Comparison of ENCODE assay signal across 22 cellular contexts in genomic region chr20:38363004-38363747, GRCh38. TPM values are rescaled to one million over a fixed set of nuclear protein-coding genes. Genes with fewer than 3 reads are reported as not detected.
DNase-seq lines count a peak whose midpoint lies in the region; ATAC-seq, FAIRE-seq and TF ChIP-seq lines count a peak whose summit lies in the region.
"Had no signal": no experiment of that assay in that cellular context is flagged by ENCODE, and none has a peak within 500 bp of the region (broad histone marks: within the 10 kb centered on the region; RNA-seq: fewer than 3 reads in every experiment).

No MANE protein-coding gene starts in this region.

- H3K4me3 ChIP-seq in A549 (no peak overlapping the region), IMR-90 (ENCODE audit: insufficient read depth, low read depth, low read length) (no peak overlapping the region), HepG2 (replicated peaks in 1 of 3; ENCODE audit: insufficient read depth in 1 of 3, low read depth in 2 of 3, low read length in 3 of 3) (no peak overlapping the region), mesendoderm (ENCODE audit: low read length) (no peak overlapping the region), GM23338 (no peak overlapping the region)

- H3K23ac ChIP-seq in IMR-90 (ENCODE audit: low read depth, low read length) (no peak overlapping the region), mesendoderm (ENCODE audit: low read length) (no peak overlapping the region)

- H2AFZ ChIP-seq in IMR-90 (replicated peaks; ENCODE audit: low read length, poor library complexity): no peak overlapping the region
- no peak overlapping the region for H2AFZ ChIP-seq in HepG2 (ENCODE audit: low read length)
- no peak overlapping the region for H2AFZ ChIP-seq in GM23338

- DNase-seq in A549 (ENCODE audit: low read depth in 1 of 2, low spot score in 1 of 2) (no peak), IMR-90 (no peak), HepG2 (ENCODE audit: low spot score) (no peak), mesendoderm (no peak), mesenteric fat pad (ENCODE audit: low spot score) (no peak), GM23338 (ENCODE audit: low spot score) (no peak)
- DNase-seq: 8988T; C1 segment of cervical spinal cord; Calu3; CD4-positive, alpha-beta memory T cell; COR-L47; DMS53; DMS79 treated with DMSO at 0.1 percent for 48 hours; GF-D8; GOT3; H7; HCEC 1CT had no signal

- H3K4ac ChIP-seq in IMR-90 (ENCODE audit: low read depth, low read length) (no peak overlapping the region), mesendoderm (ENCODE audit: low read depth, low read length) (no peak overlapping the region)

- H4K8ac ChIP-seq in IMR-90 (ENCODE audit: low read depth in 2 of 2, low read length in 2 of 2) (no peak overlapping the region), mesendoderm (ENCODE audit: low read depth, low read length) (no peak overlapping the region)

- H3K79me1 ChIP-seq in IMR-90 (ENCODE audit: low read depth in 1 of 2, low read length in 2 of 2) (no peaks in the 10 kb centered on the region), mesendoderm (ENCODE audit: low read length) (no peaks in the 10 kb centered on the region)

- peaks cover 17% of the 10 kb centered on the region for H3K27me3 ChIP-seq in IMR-90 (ENCODE audit: control insufficient read depth, insufficient read depth, low read length)
- no peaks in the 10 kb centered on the region; a peak in 1 of 5 replicates for H3K27me3 ChIP-seq in HepG2 (ENCODE audit: control insufficient read depth in 1 of 2, insufficient read depth in 2 of 2, low read length in 2 of 2)
- no peaks in the 10 kb centered on the region for H3K27me3 ChIP-seq in mesendoderm (ENCODE audit: insufficient read depth, low read length, poor library complexity)
- no peaks in the 10 kb centered on the region for H3K27me3 ChIP-seq in GM23338 (ENCODE audit: insufficient read depth)

- no peaks in the 10 kb centered on the region for H3K4me1 ChIP-seq in A549
- H3K4me1 ChIP-seq in IMR-90 (ENCODE audit: control insufficient read depth, insufficient read depth, low read length): no peaks in the 10 kb centered on the region
- H3K4me1 ChIP-seq in HepG2 (ENCODE audit: insufficient read depth, low read length): no peaks in the 10 kb centered on the region
- no peaks in the 10 kb centered on the region for H3K4me1 ChIP-seq in mesendoderm (ENCODE audit: control insufficient read depth, low read depth, low read length)
- H3K4me1 ChIP-seq in GM23338 (ENCODE audit: insufficient read depth): no peaks in the 10 kb centered on the region

- no peak overlapping the region for H3K14ac ChIP-seq in IMR-90 (replicated peaks; ENCODE audit: low read depth, low read length)

- H3F3A ChIP-seq in GM23338 (replicated peaks; ENCODE audit: low read depth): no peaks in the 10 kb centered on the region

- H3K79me2 ChIP-seq in HepG2 (ENCODE audit: insufficient read depth, low read length) (no peaks in the 10 kb centered on the region), mesendoderm (ENCODE audit: control insufficient read depth, insufficient read depth, low read length) (no peaks in the 10 kb centered on the region), GM23338 (replicated peaks; ENCODE audit: insufficient read depth) (no peaks in the 10 kb centered on the region)

- no peaks in the 10 kb centered on the region for H4K20me1 ChIP-seq in IMR-90 (ENCODE audit: insufficient read depth, low read length)
- no peaks in the 10 kb centered on the region for H4K20me1 ChIP-seq in HepG2 (ENCODE audit: insufficient read depth, low read length)
- no peaks in the 10 kb centered on the region for H4K20me1 ChIP-seq in GM23338 (replicated peaks; ENCODE audit: insufficient read depth)

- TF ChIP-seq CTCF in A549 (IDR thresholded peaks at IDR 0.05) (no peak), IMR-90 (conservative IDR thresholded peaks at IDR 0.05; ENCODE audit: low read depth, low read length) (no peak), HepG2 (CRISPR knock-in tag; IDR thresholded peaks at IDR 0.05) (no peak), GM23338 (conservative IDR thresholded peaks at IDR 0.05; ENCODE audit: low read depth in 2 of 2) (no peak)

- no peaks in the 10 kb centered on the region for H3K9me2 ChIP-seq in GM23338 (ENCODE audit: insufficient read depth)

- H3K27ac ChIP-seq in A549 (no peak overlapping the region), IMR-90 (ENCODE audit: insufficient read depth, low read length) (no peak overlapping the region), HepG2 (ENCODE audit: extremely low read length, insufficient read depth, low read length) (no peak overlapping the region), mesendoderm (ENCODE audit: low read depth, low read length) (no peak overlapping the region), GM23338 (ENCODE audit: low read depth) (no peak overlapping the region)

- no peaks in the 10 kb centered on the region for H3K9me3 ChIP-seq in A549
- no peaks in the 10 kb centered on the region for H3K9me3 ChIP-seq in IMR-90 (ENCODE audit: control insufficient read depth, insufficient read depth, low read length)
- no peaks in the 10 kb centered on the region for H3K9me3 ChIP-seq in HepG2 (ENCODE audit: low read length)

- 72% methylated on average over 8 of the region's 8 CpGs for WGBS in A549 (ENCODE audit: missing lambda C conversion rate)
- WGBS in IMR-90 (ENCODE audit: extremely low coverage in 2 of 2, insufficient read length in 1 of 2), 2 experiments: 93% methylated on average over 3 of the region's 8 CpGs; no CpG with 5 or more reads in 1 of the 2 experiments
- 51% methylated on average over 8 of the region's 8 CpGs for WGBS in HepG2 (ENCODE audit: low lambda C conversion rate)
- WGBS in mesendoderm (ENCODE audit: extremely low coverage, insufficient coverage, low lambda C conversion rate): no CpG with 5 or more reads among the region's 8 CpGs

- no peak overlapping the region for H3K18ac ChIP-seq in IMR-90 (ENCODE audit: low read depth, low read length)
- H3K18ac ChIP-seq in mesendoderm (ENCODE audit: low read length): no peak overlapping the region

- H4K5ac ChIP-seq in IMR-90 (ENCODE audit: low read depth, low read length) (no peak overlapping the region), mesendoderm (ENCODE audit: low read length) (no peak overlapping the region)

- intact Hi-C loops in IMR-90 (cut with micrococcal nuclease) (no loop called here), HepG2 (cut with micrococcal nuclease; ENCODE audit: unreplicated experiment) (no loop called here)

- H3K9me3 Mint-ChIP-seq in GM23338: no peaks in the 10 kb centered on the region
- H3K9me3 Mint-ChIP-seq: CD4-positive, alpha-beta memory T cell had no signal

- no peak overlapping the region for H4K91ac ChIP-seq in IMR-90 (ENCODE audit: insufficient read depth, low read depth, low read length)

- no peak overlapping the region for H3K56ac ChIP-seq in IMR-90 (ENCODE audit: extremely low read depth, insufficient read depth, low read length)
- no peak overlapping the region for H3K56ac ChIP-seq in mesendoderm (ENCODE audit: low read length)

- TF ChIP-seq RAD21 in A549 (conservative IDR thresholded peaks at IDR 0.05 in 1 of 2, IDR thresholded peaks at IDR 0.05 in 1 of 2) (no peak), IMR-90 (IDR thresholded peaks at IDR 0.05; ENCODE audit: low read length) (no peak), HepG2 (CRISPR knock-in tag; IDR thresholded peaks at IDR 0.05) (no peak)

- no TSS peak for BruUV-seq in IMR-90 (replicated peaks; lab: Mats Ljungman, UMichigan)
- no TSS peak for BruUV-seq in HepG2 (replicated peaks; lab: Mats Ljungman, UMichigan)

- H3K4me1 Mint-ChIP-seq in GM23338: no peaks in the 10 kb centered on the region
- H3K4me1 Mint-ChIP-seq: CD4-positive, alpha-beta memory T cell had no signal

- no peak overlapping the region for H2BK20ac ChIP-seq in IMR-90 (ENCODE audit: low read depth, low read length)

- H2BK15ac ChIP-seq in IMR-90 (ENCODE audit: low read depth, low read length): no peak overlapping the region
- H2BK15ac ChIP-seq in mesendoderm (replicated peaks; ENCODE audit: low read depth): no peak overlapping the region

- in situ Hi-C loops in IMR-90 (cut with MboI; ENCODE audit: low sequenced_read_pairs): no loop called here
- in situ Hi-C loops in HepG2 (cut with HindIII; ENCODE audit: extremely low pct_ligation_motif_present, low pct_unique_long_range_greater_than_20kb): no loop called here

- H2BK5ac ChIP-seq in IMR-90 (ENCODE audit: low read depth, low read length, poor library complexity, severe bottlenecking): no peak overlapping the region
- H2BK5ac ChIP-seq in mesendoderm (ENCODE audit: low read length): no peak overlapping the region

- dilution Hi-C loops in IMR-90 (cut with HindIII; ENCODE audit: low sequenced_read_pairs, unreplicated experiment): no loop called here

- CTCF ChIA-PET in A549 (lab: Yijun Ruan, JAX) (interaction anchor here (0.6 kb wide), 2 partner anchors 380 to 685 kb away, joined by 3 read pairs; no protein-coding TSS in a partner anchor), IMR-90 (lab: Yijun Ruan, JAX) (interaction anchor here (0.6 to 1.1 kb wide), 2 partner anchors 10 to 1171 kb away, joined by 3 read pairs; no protein-coding TSS in a partner anchor), HepG2 (lab: Yijun Ruan, JAX; ENCODE audit: low intra/inter-chr PET ratio, low total read pairs) (no interaction called here)

- FAIRE-seq in A549 (lab: Jason Lieb, UNC) (no peak), HepG2 (lab: Jason Lieb, UNC) (no peak)
- FAIRE-seq: GM12891, GM18507 had no signal

- H3K4me3 Mint-ChIP-seq in GM23338: no peak overlapping the region
- H3K4me3 Mint-ChIP-seq: CD4-positive, alpha-beta memory T cell had no signal

- POLR2A ChIA-PET in A549 (lab: Yijun Ruan, JAX): no interaction called here
- POLR2A ChIA-PET in IMR-90 (lab: Charles Lee; ENCODE audit: unreplicated experiment): no interaction called here
- POLR2A ChIA-PET in HepG2 (lab: Yijun Ruan, JAX): no interaction called here

- H3K27me3 Mint-ChIP-seq in GM23338 (ENCODE audit: insufficient read depth, low read depth, poor library complexity): no peaks in the 10 kb centered on the region

- no peak for TF ChIP-seq POLR2A in A549 (IDR thresholded peaks at IDR 0.05; ENCODE audit: low read length)
- no peak for TF ChIP-seq POLR2A in IMR-90 (IDR thresholded peaks at IDR 0.05; ENCODE audit: low read depth, low read length)
- TF ChIP-seq POLR2A in HepG2 (IDR thresholded peaks at IDR 0.05; ENCODE audit: insufficient read depth in 1 of 2, low read depth in 2 of 2, low read length in 2 of 2): no peak

- no peaks in the 10 kb centered on the region for H3K36me3 Mint-ChIP-seq in GM23338 (ENCODE audit: low read depth)
- H3K36me3 Mint-ChIP-seq: CD4-positive, alpha-beta memory T cell had no signal

- H2BK120ac ChIP-seq in IMR-90 (ENCODE audit: low read depth, low read length): no peak overlapping the region
- H2BK120ac ChIP-seq in mesendoderm (ENCODE audit: low read depth, low read length): no peak overlapping the region

- H2AK5ac ChIP-seq in IMR-90 (ENCODE audit: low read depth, low read length) (no peak overlapping the region), mesendoderm (ENCODE audit: low read length) (no peak overlapping the region)

- H3K9ac ChIP-seq in IMR-90 (ENCODE audit: low read depth, low read length): no peak overlapping the region
- no peak overlapping the region for H3K9ac ChIP-seq in HepG2 (ENCODE audit: insufficient read depth, low read depth, low read length)
- no peak overlapping the region for H3K9ac ChIP-seq in mesendoderm (ENCODE audit: low read length)

- H3K27ac Mint-ChIP-seq in GM23338: no peak overlapping the region
- H3K27ac Mint-ChIP-seq: CD4-positive, alpha-beta memory T cell had no signal

- ATAC-seq in A549 (no peak), IMR-90 (ENCODE audit: low read depth) (no peak), HepG2 (no peak; the same call in 2 of the 3 replicates), GM23338 (no peak)

- H2AK9ac ChIP-seq in IMR-90 (replicated peaks; ENCODE audit: low read depth, low read length, poor library complexity): no peak overlapping the region

- no peaks in the 10 kb centered on the region; the same call in 1 of the 2 replicates for H3K9me1 ChIP-seq in IMR-90 (ENCODE audit: insufficient read depth, low read length)

- TF ChIP-seq EP300 in A549 (IDR thresholded peaks at IDR 0.05) (no peak), HepG2 (IDR thresholded peaks at IDR 0.05; ENCODE audit: low read depth in 2 of 2, low read length in 2 of 2) (no peak), HepG2 (CRISPR knock-in tag; IDR thresholded peaks at IDR 0.05; ENCODE audit: borderline replicate concordance) (no peak)

- no peaks in the 10 kb centered on the region for H3K36me3 ChIP-seq in IMR-90 (ENCODE audit: control insufficient read depth, insufficient read depth, low read length)
- H3K36me3 ChIP-seq in HepG2 (replicated peaks in 1 of 2; ENCODE audit: control insufficient read depth in 1 of 2, insufficient read depth in 2 of 2, low read length in 2 of 2): no peaks in the 10 kb centered on the region
- no peaks in the 10 kb centered on the region for H3K36me3 ChIP-seq in mesendoderm (ENCODE audit: control insufficient read depth, insufficient read depth, low read length)
- H3K36me3 ChIP-seq in GM23338 (ENCODE audit: insufficient read depth): no peaks in the 10 kb centered on the region

- H3K4me2 ChIP-seq in A549 (no peak overlapping the region), IMR-90 (ENCODE audit: low read depth, low read length) (no peak overlapping the region), HepG2 (ENCODE audit: low read depth, low read length) (no peak overlapping the region), mesendoderm (ENCODE audit: low read length) (no peak overlapping the region), GM23338 (no peak overlapping the region)

RNA-seq across cellular contexts. Expression of gene LBP, which starts 16.9 kb away (rescaled TPM):
- 2.2 and 3.5 TPM in 2 replicates for polyA plus RNA-seq in A549 (2011; rRNA removed)
- 0.25 and 0.34 TPM in 2 replicates for polyA plus RNA-seq in A549 (2012; cell fraction: cytosol; rRNA removed)
- 0.13 and 0.34 TPM in 2 replicates for polyA plus RNA-seq in A549 (2012; cell fraction: nucleus; rRNA removed)
- polyA plus RNA-seq in A549 (2017; fragmentation: RNase III; extraction: RNeasy Plus Mini Kit Qiagen cat#74134 plus additional on column Dnase treatment): 0.62 to 1.3 TPM (median 1.0 TPM) in 3 replicates
- polyA minus RNA-seq in A549 (2011; rRNA and poly(A)+ RNA removed): 1.5 and 1.7 TPM in 2 replicates
- total RNA-seq in IMR-90 (2012; rRNA removed): not detected in 2 replicates
- not detected in 2 replicates for polyA plus RNA-seq in IMR-90 (2012; rRNA removed)
- not detected in 2 replicates for polyA plus RNA-seq in IMR-90 (2012; cell fraction: cytosol; rRNA removed)
- polyA plus RNA-seq in IMR-90 (2012; cell fraction: nucleus; rRNA removed; ENCODE audit: low replicate concordance): not detected in 2 replicates
- total RNA-seq in HepG2 (2016; rRNA removed; fragmentation: Illumina TruSeq; extraction: Trizol): 0.20 TPM in 1 of 2 replicates, not detected in the other
- not detected in 2 replicates for total RNA-seq in HepG2 (2016; cell fraction: cytosol; rRNA removed; fragmentation: Illumina TruSeq; extraction: Trizol; ENCODE audit: low read depth)
- total RNA-seq in HepG2 (2016; cell fraction: insoluble cytoplasmic fraction; rRNA removed; fragmentation: Illumina TruSeq; extraction: Trizol): 0.06 TPM in 1 of 2 replicates, not detected in the other
- 0.09 TPM in 1 of 2 replicates, not detected in the other for total RNA-seq in HepG2 (2016; cell fraction: membrane; rRNA removed; fragmentation: Illumina TruSeq; extraction: Trizol)
- not detected in 2 replicates for total RNA-seq in HepG2 (2016; cell fraction: nucleus; rRNA removed; fragmentation: Illumina TruSeq; extraction: Trizol)
- 0.07 and 0.26 TPM in 2 replicates for polyA plus RNA-seq in HepG2 (2011; rRNA removed)
- polyA plus RNA-seq in HepG2 (2011; cell fraction: cytosol; rRNA removed): 0.17 and 0.32 TPM in 2 replicates
- polyA plus RNA-seq in HepG2 (2011; cell fraction: nucleus; rRNA removed): 0.08 and 0.14 TPM in 2 replicates
- polyA plus RNA-seq in HepG2 (2012): 0.20 TPM in 1 of 2 replicates, not detected in the other
- polyA plus RNA-seq in HepG2 (2016; cell fraction: cytosol; fragmentation: Illumina TruSeq; extraction: Trizol; ENCODE audit: low read depth): 0.08 TPM in 1 of 2 replicates, not detected in the other
- not detected in 2 replicates for polyA plus RNA-seq in HepG2 (2016; cell fraction: insoluble cytoplasmic fraction; fragmentation: Illumina TruSeq; extraction: Trizol; ENCODE audit: low read depth)
- 0.10 TPM in 1 of 2 replicates, not detected in the other for polyA plus RNA-seq in HepG2 (2016; cell fraction: membrane; fragmentation: Illumina TruSeq; extraction: Trizol; ENCODE audit: low read depth)
- not detected in 2 replicates for polyA plus RNA-seq in HepG2 (2016; cell fraction: nucleus; fragmentation: Illumina TruSeq; extraction: Trizol; ENCODE audit: insufficient read depth, low read depth)
- polyA minus RNA-seq in HepG2 (2011; rRNA and poly(A)+ RNA removed; ENCODE audit: low replicate concordance): 0.72 TPM in 1 of 2 replicates, not detected in the other
- not detected in 2 replicates for polyA minus RNA-seq in HepG2 (2011; cell fraction: cytosol; rRNA and poly(A)+ RNA removed)
- polyA minus RNA-seq in HepG2 (2011; cell fraction: nucleus; rRNA and poly(A)+ RNA removed): not detected in 2 replicates
- 0.27 TPM for polyA plus RNA-seq in mesendoderm (2013, experiment 1 of 2)
- 0.21 TPM for polyA plus RNA-seq in mesendoderm (2013, experiment 2 of 2)
- total RNA-seq in mesenteric fat pad: 59.3 TPM
- total RNA-seq in GM23338 (2014; rRNA removed; shearing (Covaris generic)): 0.10 and 0.35 TPM in 2 replicates
- polyA plus RNA-seq in GM23338 (2016; fragmentation: Nextera tagmentation; extraction: Ambion mirVana): 0.19 TPM in 1 of 2 replicates, not detected in the other
- total RNA-seq: A673; Calu3; CD4-positive, alpha-beta memory T cell; Daoy; G401 had no signal
- polyA plus RNA-seq: CD4-positive, alpha-beta memory T cell had no signal

RNA-seq across cellular contexts. Expression of gene BPI, which starts 59.2 kb away (rescaled TPM):
- polyA plus RNA-seq in A549 (2011; rRNA removed): not detected in 2 replicates
- polyA plus RNA-seq in A549 (2012; cell fraction: cytosol; rRNA removed): not detected in 2 replicates
- polyA plus RNA-seq in A549 (2012; cell fraction: nucleus; rRNA removed): not detected in 2 replicates
- polyA plus RNA-seq in A549 (2017; fragmentation: RNase III; extraction: RNeasy Plus Mini Kit Qiagen cat#74134 plus additional on column Dnase treatment): not detected in 3 replicates
- not detected in 2 replicates for polyA minus RNA-seq in A549 (2011; rRNA and poly(A)+ RNA removed)
- not detected in 2 replicates for total RNA-seq in IMR-90 (2012; rRNA removed)
- 0.05 and 0.06 TPM in 2 replicates for polyA plus RNA-seq in IMR-90 (2012; rRNA removed)
- 0.10 TPM in 1 of 2 replicates, not detected in the other for polyA plus RNA-seq in IMR-90 (2012; cell fraction: cytosol; rRNA removed)
- 0.03 and 0.09 TPM in 2 replicates for polyA plus RNA-seq in IMR-90 (2012; cell fraction: nucleus; rRNA removed; ENCODE audit: low replicate concordance)
- not detected in 2 replicates for total RNA-seq in HepG2 (2016; rRNA removed; fragmentation: Illumina TruSeq; extraction: Trizol)
- total RNA-seq in HepG2 (2016; cell fraction: cytosol; rRNA removed; fragmentation: Illumina TruSeq; extraction: Trizol; ENCODE audit: low read depth): not detected in 2 replicates
- total RNA-seq in HepG2 (2016; cell fraction: insoluble cytoplasmic fraction; rRNA removed; fragmentation: Illumina TruSeq; extraction: Trizol): not detected in 2 replicates
- total RNA-seq in HepG2 (2016; cell fraction: membrane; rRNA removed; fragmentation: Illumina TruSeq; extraction: Trizol): not detected in 2 replicates
- not detected in 2 replicates for total RNA-seq in HepG2 (2016; cell fraction: nucleus; rRNA removed; fragmentation: Illumina TruSeq; extraction: Trizol)
- polyA plus RNA-seq in HepG2 (2011; rRNA removed): not detected in 2 replicates
- not detected in 2 replicates for polyA plus RNA-seq in HepG2 (2011; cell fraction: cytosol; rRNA removed)
- not detected in 2 replicates for polyA plus RNA-seq in HepG2 (2011; cell fraction: nucleus; rRNA removed)
- not detected in 2 replicates for polyA plus RNA-seq in HepG2 (2012)
- polyA plus RNA-seq in HepG2 (2016; cell fraction: cytosol; fragmentation: Illumina TruSeq; extraction: Trizol; ENCODE audit: low read depth): not detected in 2 replicates
- polyA plus RNA-seq in HepG2 (2016; cell fraction: insoluble cytoplasmic fraction; fragmentation: Illumina TruSeq; extraction: Trizol; ENCODE audit: low read depth): not detected in 2 replicates
- polyA plus RNA-seq in HepG2 (2016; cell fraction: membrane; fragmentation: Illumina TruSeq; extraction: Trizol; ENCODE audit: low read depth): not detected in 2 replicates
- polyA plus RNA-seq in HepG2 (2016; cell fraction: nucleus; fragmentation: Illumina TruSeq; extraction: Trizol; ENCODE audit: insufficient read depth, low read depth): not detected in 2 replicates
- polyA minus RNA-seq in HepG2 (2011; rRNA and poly(A)+ RNA removed; ENCODE audit: low replicate concordance): not detected in 2 replicates
- not detected in 2 replicates for polyA minus RNA-seq in HepG2 (2011; cell fraction: cytosol; rRNA and poly(A)+ RNA removed)
- not detected in 2 replicates for polyA minus RNA-seq in HepG2 (2011; cell fraction: nucleus; rRNA and poly(A)+ RNA removed)
- not detected for polyA plus RNA-seq in mesendoderm (2013, experiment 1 of 2)
- polyA plus RNA-seq in mesendoderm (2013, experiment 2 of 2): not detected
- total RNA-seq in mesenteric fat pad: not detected
- total RNA-seq in GM23338 (2014; rRNA removed; shearing (Covaris generic)): not detected in 2 replicates
- not detected in 2 replicates for polyA plus RNA-seq in GM23338 (2016; fragmentation: Nextera tagmentation; extraction: Ambion mirVana)
- total RNA-seq: A673; Calu3; CD4-positive, alpha-beta memory T cell; Daoy; G401; H7 had no signal
- polyA plus RNA-seq: CD4-positive, alpha-beta memory T cell had no signal

Comparison
In these comparisons a context has a peak if more than half of its experiments do, and no peak if none do; other contexts are left out.
1. RNA of gene LBP, which starts 16.9 kb away (total RNA-seq): 59.3 TPM in mesenteric fat pad (single experiment); 0.06 to 0.20 TPM in HepG2, 0.10 to 0.35 TPM in GM23338 and not detected in IMR-90; every median in the first group is over 10 times any median in the second.
2. Of the 38 proteins assayed by ChIP-seq in both HepG2 and A549: peak only in HepG2: none; only in A549: none; in both: MAFK; in neither: 37.